Comparison of ENCODE assay signal across 17 cellular contexts in the genomic region with DNA sequence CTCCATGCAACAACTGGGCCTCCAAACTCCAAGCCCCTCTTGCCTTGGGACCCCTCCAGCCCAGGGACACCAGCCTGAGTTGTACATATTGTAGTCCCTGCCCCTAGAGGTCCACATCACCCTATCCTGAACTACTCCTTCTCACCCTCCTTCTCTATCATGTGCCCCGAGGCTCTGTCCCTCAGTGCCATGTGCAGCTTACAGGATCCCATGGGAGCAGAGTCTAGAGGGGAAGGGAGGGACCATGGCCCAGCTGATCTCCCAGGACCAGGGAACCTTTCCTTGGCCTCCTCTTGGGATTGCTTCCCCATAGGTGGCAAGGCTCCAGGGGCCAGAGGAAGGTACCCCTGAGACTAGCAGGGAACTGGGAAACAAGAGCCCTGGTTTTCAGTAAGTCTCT. TPM values are rescaled to one million over a fixed set of nuclear protein-coding genes. Genes with fewer than 3 reads are reported as not detected.
DNase-seq lines count a peak whose midpoint lies in the region; ATAC-seq and TF ChIP-seq lines count a peak whose summit lies in the region.
"Had no signal": no experiment of that assay in that cellular context is flagged by ENCODE, and none has a peak within 500 bp of the region (broad histone marks: within the 10 kb centered on the region; RNA-seq: fewer than 3 reads in every experiment).

No MANE protein-coding gene starts in this region.

- H3K27ac ChIP-seq in BLaER1 = peak overlapping the region; percentile 37; the same call in 1 of the 2 replicates
- H3K27ac ChIP-seq in foreskin keratinocyte = no peak overlapping the region
- H3K27ac ChIP-seq in gastroesophageal sphincter = no peak overlapping the region
- H3K27ac ChIP-seq in mammary epithelial cell (ENCODE audit: insufficient read depth, low read depth, low read length) = no peak overlapping the region

- BruUV-seq in mammary epithelial cell (replicated peaks; lab: Mats Ljungman, UMichigan) = no TSS peak

- H3K9ac ChIP-seq in BLaER1 = no peak overlapping the region
- H3K9ac ChIP-seq in mammary epithelial cell (ENCODE audit: insufficient read depth, low read length) = no peak overlapping the region

- CTCF ChIA-PET in mammary epithelial cell (lab: Charles Lee; ENCODE audit: low non-redundant PET) = no interaction called here

- intact Hi-C loops in mammary epithelial cell (cut with micrococcal nuclease) = no loop called here

- in situ Hi-C loops in mammary epithelial cell (cut with MboI; ENCODE audit: low sequenced_read_pairs in 2 of 2) = no loop called here

- no peak overlapping the region for H2AFZ ChIP-seq in mammary epithelial cell (ENCODE audit: low read depth, low read length)

- DNase-seq in DMS153 treated with DMSO at 0.1 percent for 48 hours (lab: John Stamatoyannopoulos, UW; ENCODE audit: unreplicated experiment) (peak; percentile 10), NCI-H524 (lab: John Stamatoyannopoulos, UW) (peak; percentile 21 to 62), foreskin keratinocyte (no peak), epidermal melanocyte (ENCODE audit: insufficient read length, low spot score) (no peak), mammary epithelial cell (no peak)
- DNase-seq: ACHN; CD8-positive, alpha-beta T cell; EL; IMR-90; Kasumi-1; NCI-H146; SIG-M5 had no signal

- H3K4me2 ChIP-seq in BLaER1 (peak overlapping the region; percentile 80), mammary epithelial cell (ENCODE audit: insufficient read depth, low read depth, low read length) (no peak overlapping the region)

- TF ChIP-seq POLR2A in gastroesophageal sphincter (IDR thresholded peaks at IDR 0.05) = no peak

- H3K4me3 ChIP-seq in BLaER1 (no peak overlapping the region), gastroesophageal sphincter (no peak overlapping the region), mammary epithelial cell (replicated peaks in 1 of 3; ENCODE audit: insufficient read depth in 1 of 3, low read depth in 2 of 3, low read length in 3 of 3) (no peak overlapping the region)
- H3K4me3 ChIP-seq: HAP-1 had no signal

- dilution Hi-C loops in mammary epithelial cell (cut with HindIII; ENCODE audit: low sequenced_read_pairs) = no loop called here

- ATAC-seq in foreskin keratinocyte (peak; percentile 13), gastroesophageal sphincter (no peak), GM21723 (IDR thresholded peaks at IDR 0.05; ENCODE audit: unreplicated experiment) (no peak)
- ATAC-seq: CD8-positive, alpha-beta T cell had no signal

- H4K20me1 ChIP-seq in BLaER1 = no peaks in the 10 kb centered on the region
- H4K20me1 ChIP-seq in mammary epithelial cell (ENCODE audit: insufficient read depth, low read length) = no peaks in the 10 kb centered on the region

- 43% methylated on average over 1 of the region's 1 CpG; no CpG with 5 or more reads in 1 of the 2 donors for WGBS in gastroesophageal sphincter (ENCODE audit: low coverage in 1 of 2), 2 donors
- 33% methylated on average over 1 of the region's 1 CpG for WGBS in mammary epithelial cell (ENCODE audit: low coverage, missing lambda C conversion rate)

- no peaks in the 10 kb centered on the region for H3K79me2 ChIP-seq in mammary epithelial cell (ENCODE audit: insufficient read depth, low read length)

- H3K27me3 ChIP-seq in BLaER1 = no peaks in the 10 kb centered on the region
- peaks cover 13% of the 10 kb centered on the region for H3K27me3 ChIP-seq in foreskin keratinocyte
- peaks cover 49% of the 10 kb centered on the region for H3K27me3 ChIP-seq in gastroesophageal sphincter
- peaks cover 2% of the 10 kb centered on the region for H3K27me3 ChIP-seq in mammary epithelial cell (ENCODE audit: insufficient read depth, low read length)

- TF ChIP-seq CTCF in foreskin keratinocyte (conservative IDR thresholded peaks at IDR 0.05) = no peak
- no peak for TF ChIP-seq CTCF in gastroesophageal sphincter (IDR thresholded peaks at IDR 0.05)
- TF ChIP-seq CTCF in mammary epithelial cell (conservative IDR thresholded peaks at IDR 0.05 in 1 of 2, IDR thresholded peaks at IDR 0.05 in 1 of 2; ENCODE audit: extremely low read depth in 1 of 2, insufficient read depth in 1 of 2, low read depth in 1 of 2, low read length in 2 of 2) = no peak

- H3K4me1 ChIP-seq in BLaER1 (peaks cover 46% of the 10 kb centered on the region), foreskin keratinocyte (no peaks in the 10 kb centered on the region), gastroesophageal sphincter (peaks cover 0 to 10% (median 0%) of the 10 kb centered on the region in 3 donors), mammary epithelial cell (ENCODE audit: insufficient read depth, low read length) (peaks cover under 1% of the 10 kb centered on the region)
- H3K4me1 ChIP-seq: HAP-1 had no signal

- H3K36me3 ChIP-seq in BLaER1 = no peaks in the 10 kb centered on the region
- H3K36me3 ChIP-seq in gastroesophageal sphincter = no peaks in the 10 kb centered on the region
- no peaks in the 10 kb centered on the region for H3K36me3 ChIP-seq in mammary epithelial cell (ENCODE audit: insufficient read depth, low read length)
- H3K36me3 ChIP-seq: HAP-1 had no signal

- no peaks in the 10 kb centered on the region for H3K9me3 ChIP-seq in BLaER1
- no peaks in the 10 kb centered on the region for H3K9me3 ChIP-seq in gastroesophageal sphincter
- no peaks in the 10 kb centered on the region for H3K9me3 ChIP-seq in mammary epithelial cell (replicated peaks; ENCODE audit: insufficient read depth, low read length)
- H3K9me3 ChIP-seq: HAP-1 had no signal

- no peak for TF ChIP-seq EP300 in gastroesophageal sphincter (IDR thresholded peaks at IDR 0.05)

RNA-seq across cellular contexts. Expression of a gene that starts 35.3 kb away (rescaled TPM):
- not detected in 2 replicates for total RNA-seq in foreskin keratinocyte
- polyA plus RNA-seq in foreskin keratinocyte = not detected in 2 replicates
- total RNA-seq in gastroesophageal sphincter = under 1 TPM in 2 of 4 donors, not detected in 2; 0.12 to 0.47 TPM
- not detected for total RNA-seq in mammary epithelial cell
- polyA plus RNA-seq in mammary epithelial cell = not detected
- not detected for polyA minus RNA-seq in mammary epithelial cell
- total RNA-seq: CD8-positive, alpha-beta T cell; IMR-90; T-helper 2 cell treated with Interferon-gamma antibody and Interleukin-4, amounts not matched to agents 100 ng/mL and 5 ng/mL, for 36 hours had no signal
- polyA plus RNA-seq: IMR-90 had no signal

Comparison
In these comparisons a context has a peak if more than half of its experiments do, and no peak if none do; other contexts are left out.
1. DNase-seq: peak in DMS153 treated with DMSO at 0.1 percent for 48 hours (single experiment) and NCI-H524 (2 of 2); none in foreskin keratinocyte (0 of 2), epidermal melanocyte (single experiment) and mammary epithelial cell (single experiment).